In the genomic region with DNA sequence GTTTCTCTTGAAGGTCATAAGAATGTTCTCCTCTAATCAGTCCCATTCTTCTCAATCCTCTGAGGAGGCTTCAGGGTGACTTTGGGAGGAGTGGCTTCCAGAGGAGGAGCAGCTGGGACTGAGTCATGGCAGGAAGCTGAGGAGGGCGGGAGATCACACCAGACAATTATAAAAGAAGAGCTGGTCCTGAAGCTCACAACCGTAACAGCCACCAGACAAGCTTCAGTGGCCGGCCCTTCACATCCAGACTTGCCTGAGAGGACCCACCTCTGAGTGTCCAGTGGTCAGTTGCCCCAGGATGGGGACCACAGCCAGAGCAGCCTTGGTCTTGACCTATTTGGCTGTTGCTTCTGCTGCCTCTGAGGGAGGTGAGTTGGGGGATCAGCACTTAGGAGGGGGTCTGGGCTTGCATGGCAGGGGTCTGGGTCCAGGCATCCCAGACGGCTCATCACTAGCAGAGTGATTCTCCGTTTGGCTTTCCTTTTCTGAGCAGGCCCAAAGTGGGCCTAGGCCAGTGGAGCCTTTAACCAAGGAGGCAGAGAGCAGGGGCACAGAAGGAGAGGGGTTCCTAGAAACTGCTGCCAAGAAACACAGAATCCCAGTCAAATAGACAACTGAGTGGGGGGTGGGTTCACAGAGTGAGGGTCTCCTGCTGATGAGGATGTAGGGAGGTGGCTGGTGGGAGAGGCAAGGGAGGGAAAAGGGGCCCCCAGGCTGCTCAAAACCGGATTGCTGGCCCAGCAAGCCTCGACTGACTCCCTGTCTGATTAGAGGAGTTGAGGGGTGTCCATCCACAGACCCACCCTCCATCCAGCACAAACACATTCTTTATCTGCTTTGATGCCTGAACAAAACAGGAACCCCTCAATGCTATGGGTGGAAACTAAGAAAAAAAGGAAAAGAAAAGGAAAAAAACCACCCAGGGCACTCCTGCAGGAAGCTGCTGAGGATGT, we compare ENCODE assay signal across 1 cellular context.
TF ChIP-seq lines count a peak whose summit lies in the region.

Gene ECM1 (plus strand): TSS at position 198 of the 953 bp plus-strand sequence. CDS start 101 bp downstream, at position 299.

TF ChIP-seq in SK-N-SH, 30 proteins besides CTCF, POLR2A, EP300 and RAD21 (continued from another document):
- TF ChIP-seq MXI1 (IDR thresholded peaks at IDR 0.05; ENCODE audit: low read depth, low read length): no peak
- no peak for TF ChIP-seq FOXM1 (IDR thresholded peaks at IDR 0.05; ENCODE audit: low read depth)
- 0 out of 2 replicates have a peak, but pooled peaks have one; percentile 29 for TF ChIP-seq SIN3A (IDR thresholded peaks at IDR 0.05; ENCODE audit: borderline replicate concordance, low read depth, low read length)
